22 cellular contexts compared by ENCODE assay signal in genomic region chr2:165637396-165637795, GRCh38.
"Had no signal": no experiment of that assay in that cellular context is flagged by ENCODE, and none has a peak within 500 bp of the region (broad histone marks: within the 10 kb centered on the region; RNA-seq: fewer than 3 reads in every experiment).

No MANE protein-coding gene starts in this region.

- FAIRE-seq: small intestine had no signal

- H3K9me3 ChIP-seq: body of pancreas, lower lobe of right lung, right lobe of liver had no signal

- H3K79me2 ChIP-seq: hepatocyte, parathyroid adenoma had no signal

- H3K9ac ChIP-seq: parathyroid adenoma had no signal

- H3K27ac Mint-ChIP-seq: activated B cell treated with CpG ODN at 0.5 μM for 24 hours; activated CD8-positive, alpha-beta T cell treated with anti-CD3 and anti-CD28 coated beads for 36 hours; activated naive CD8-positive, alpha-beta T cell treated with anti-CD3 and anti-CD28 coated beads for 36 hours; activated T-helper 17 cell treated with anti-CD3 and anti-CD28 coated beads, Interleukin-2, amount 50 U/mL, for 72 hours; nephron; stimulated activated naive CD8-positive, alpha-beta T cell treated with anti-CD3 and anti-CD28 coated beads, Interleukin-15, Interleukin-2, amounts not matched to agents 100 ng/mL and 50 ng/mL, for 24 hours; T-helper 2 cell treated with Interferon-gamma antibody and Interleukin-4, amounts not matched to agents 5 μg/mL and 100 μg/mL, for 36 hours; type B pancreatic cell had no signal

- H3K27ac ChIP-seq: body of pancreas, hepatocyte, lower lobe of right lung, parathyroid adenoma, right lobe of liver had no signal

- H2AFZ ChIP-seq: hepatocyte, parathyroid adenoma had no signal

- H3K9me3 Mint-ChIP-seq: activated B cell treated with CpG ODN at 0.5 μM for 24 hours; activated CD8-positive, alpha-beta T cell treated with anti-CD3 and anti-CD28 coated beads for 36 hours; activated naive CD8-positive, alpha-beta T cell treated with anti-CD3 and anti-CD28 coated beads for 36 hours; activated T-helper 17 cell treated with anti-CD3 and anti-CD28 coated beads, Interleukin-2, amount 50 U/mL, for 72 hours; nephron; stimulated activated naive CD8-positive, alpha-beta T cell treated with anti-CD3 and anti-CD28 coated beads, Interleukin-15, Interleukin-2, amounts not matched to agents 100 ng/mL and 50 ng/mL, for 24 hours; T-helper 2 cell treated with Interferon-gamma antibody and Interleukin-4, amounts not matched to agents 5 μg/mL and 100 μg/mL, for 36 hours; type B pancreatic cell had no signal

- H3K36me3 Mint-ChIP-seq: activated naive CD8-positive, alpha-beta T cell treated with anti-CD3 and anti-CD28 coated beads for 36 hours; type B pancreatic cell had no signal

- H3K4me2 ChIP-seq: hepatocyte had no signal

- H3K4me3 ChIP-seq: body of pancreas, hepatocyte, lower lobe of right lung, right lobe of liver had no signal

- H3K4me3 Mint-ChIP-seq: activated B cell treated with CpG ODN at 0.5 μM for 24 hours; activated CD8-positive, alpha-beta T cell treated with anti-CD3 and anti-CD28 coated beads for 36 hours; activated naive CD8-positive, alpha-beta T cell treated with anti-CD3 and anti-CD28 coated beads for 36 hours; activated T-helper 17 cell treated with anti-CD3 and anti-CD28 coated beads, Interleukin-2, amount 50 U/mL, for 72 hours; nephron; stimulated activated naive CD8-positive, alpha-beta T cell treated with anti-CD3 and anti-CD28 coated beads, Interleukin-15, Interleukin-2, amounts not matched to agents 100 ng/mL and 50 ng/mL, for 24 hours; T-helper 2 cell treated with Interferon-gamma antibody and Interleukin-4, amounts not matched to agents 5 μg/mL and 100 μg/mL, for 36 hours; type B pancreatic cell had no signal

- DNase-seq: activated B cell treated with CpG ODN at 0.5 μM for 24 hours; activated CD4-positive, alpha-beta T cell treated with anti-CD3 and anti-CD28 coated beads for 4 hours; activated CD8-positive, alpha-beta T cell treated with anti-CD3 and anti-CD28 coated beads for 36 hours; activated naive CD4-positive, alpha-beta T cell; activated naive CD8-positive, alpha-beta T cell treated with anti-CD3 and anti-CD28 coated beads for 36 hours; activated T-cell treated with anti-CD3 and anti-CD28 coated beads, Interleukin-2, amount 50 U/mL, for 1 hour; amygdala; body of pancreas; caudate nucleus; left colon; lower lobe of right lung; right lobe of liver; small intestine; stimulated activated CD4-positive, alpha-beta T cell treated with anti-CD3 and anti-CD28 coated beads, Interleukin-15, amount 100 ng/mL, for 24 hours; stimulated activated CD4-positive, alpha-beta T cell treated with anti-CD3 and anti-CD28 coated beads, Interleukin-2, amount 100 ng/mL, for 48 hours had no signal

- H3K27me3 ChIP-seq: body of pancreas, hepatocyte, right lobe of liver had no signal

- H3K36me3 ChIP-seq: lower lobe of right lung, right lobe of liver had no signal

- H3K4me1 ChIP-seq: body of pancreas, lower lobe of right lung, right lobe of liver had no signal

- H3K27me3 Mint-ChIP-seq: activated B cell treated with CpG ODN at 0.5 μM for 24 hours; activated CD8-positive, alpha-beta T cell treated with anti-CD3 and anti-CD28 coated beads for 36 hours; activated naive CD8-positive, alpha-beta T cell treated with anti-CD3 and anti-CD28 coated beads for 36 hours; stimulated activated naive CD8-positive, alpha-beta T cell treated with anti-CD3 and anti-CD28 coated beads, Interleukin-15, Interleukin-2, amounts not matched to agents 100 ng/mL and 50 ng/mL, for 24 hours; type B pancreatic cell had no signal

- H3K4me1 Mint-ChIP-seq: activated B cell treated with CpG ODN at 0.5 μM for 24 hours; activated naive CD8-positive, alpha-beta T cell treated with anti-CD3 and anti-CD28 coated beads for 36 hours; activated T-helper 17 cell treated with anti-CD3 and anti-CD28 coated beads, Interleukin-2, amount 50 U/mL, for 72 hours had no signal
